Comparison of ENCODE assay signal across 29 cellular contexts in genomic region chr2:168327328-168327727, GRCh38.
"Had no signal": no experiment of that assay in that cellular context is flagged by ENCODE, and none has a peak within 500 bp of the region (broad histone marks: within the 10 kb centered on the region; RNA-seq: fewer than 3 reads in every experiment).

No MANE protein-coding gene starts in this region.

- H3K4me3 Mint-ChIP-seq: dendritic cell treated with granulocyte-macrophage colony-stimulating factor and Interleukin-4, amounts not matched to agents 40 ng/mL and 50 ng/mL, for 4 days; effector memory CD8-positive, alpha-beta T cell; endodermal cell; immature natural killer cell; mesothelial cell of epicardium; naive B cell; naive thymus-derived CD8-positive, alpha-beta T cell had no signal

- H3K4me1 ChIP-seq: colonic mucosa, esophagus squamous epithelium, left lung, lower lobe of right lung had no signal

- H3K27ac ChIP-seq: colonic mucosa, epithelial cell of prostate, esophagus squamous epithelium, gastrocnemius medialis, heart right ventricle, left lung, lower lobe of right lung had no signal

- H3K4me1 Mint-ChIP-seq: endodermal cell; immature natural killer cell; naive B cell; naive thymus-derived CD8-positive, alpha-beta T cell had no signal

- H3K4me3 ChIP-seq: colonic mucosa, esophagus squamous epithelium, gastrocnemius medialis, heart right ventricle, left lung, lower lobe of right lung, mucosa of descending colon had no signal

- H3K27ac Mint-ChIP-seq: dendritic cell treated with granulocyte-macrophage colony-stimulating factor and Interleukin-4, amounts not matched to agents 40 ng/mL and 50 ng/mL, for 4 days; effector memory CD8-positive, alpha-beta T cell; endodermal cell; immature natural killer cell; mesothelial cell of epicardium; naive thymus-derived CD8-positive, alpha-beta T cell had no signal

- H3K27me3 ChIP-seq: colonic mucosa had no signal

- H3K9me3 ChIP-seq: colonic mucosa, gastrocnemius medialis had no signal

- ATAC-seq: effector memory CD8-positive, alpha-beta T cell; esophagus mucosa; gastrocnemius medialis; heart right ventricle; left ventricle myocardium superior; lower lobe of right lung; naive thymus-derived CD8-positive, alpha-beta T cell had no signal

- H3K36me3 ChIP-seq: colonic mucosa, esophagus squamous epithelium, gastrocnemius medialis, heart right ventricle, left lung, lower lobe of right lung had no signal

- DNase-seq: colonic mucosa; cortex of kidney; effector CD8-positive, alpha-beta T cell; effector memory CD8-positive, alpha-beta T cell; endodermal cell; erythroblast; esophagus squamous epithelium; foreskin fibroblast; foreskin melanocyte; gastrocnemius medialis; glutamatergic neuron; head of caudate nucleus; heart right ventricle; hypothalamus; immature natural killer cell; islet precursor cell; kidney; kidney glomerular epithelial cell; left lung; left ventricle myocardium superior; lower lobe of right lung; mesenchymal stem cell; mucosa of descending colon; naive B cell; naive thymus-derived CD8-positive, alpha-beta T cell had no signal
